ENCODE assay signal across 1 cellular context in the genomic region with DNA sequence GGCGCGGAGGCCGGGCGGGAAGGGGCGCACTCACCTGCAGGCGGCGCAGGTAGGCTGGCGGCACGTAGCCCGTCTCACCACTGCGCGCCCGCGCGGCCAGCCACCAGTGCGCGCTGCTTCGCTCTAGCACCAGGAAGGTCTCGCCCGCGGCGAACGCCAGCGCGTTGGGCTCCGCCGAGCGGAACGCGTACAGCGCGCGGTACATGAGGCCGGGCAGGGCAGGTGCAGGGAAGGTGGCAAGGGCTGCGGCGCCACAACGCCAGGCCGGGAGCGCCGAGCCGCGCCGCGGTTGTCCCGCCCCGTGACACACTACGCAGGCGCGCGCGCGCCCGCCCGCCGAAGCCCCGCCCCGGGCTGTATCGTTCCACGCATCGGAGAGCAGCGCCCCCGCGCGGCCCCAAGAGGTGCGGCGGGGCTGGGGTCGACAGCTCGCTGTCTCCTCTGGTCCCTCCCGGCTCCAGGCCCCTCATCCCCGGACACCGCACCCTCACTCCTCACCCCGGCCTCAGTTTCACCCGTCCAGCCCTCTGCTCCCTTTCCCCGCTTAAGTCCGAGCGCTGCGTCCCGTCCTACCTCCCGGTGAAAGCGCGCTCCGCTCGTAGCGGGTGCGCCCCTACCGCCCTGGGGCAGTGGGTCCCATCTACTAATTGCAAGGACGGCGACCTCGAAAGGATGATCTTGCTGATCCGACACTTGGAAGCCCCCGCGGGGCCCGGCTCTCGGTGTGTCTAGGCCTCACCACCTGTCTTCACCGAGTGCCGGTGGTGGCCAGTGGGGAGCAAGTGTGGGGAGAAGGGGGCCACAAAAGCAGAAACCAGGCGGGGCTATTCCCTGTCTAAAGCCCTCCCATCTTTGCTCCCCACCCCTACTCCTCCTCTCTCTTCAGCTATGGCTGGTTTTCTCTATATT.
TF ChIP-seq lines count a peak whose summit lies in the region.

Gene NCKIPSD, minus strand, starts transcription at position 313 of the 909 bp plus-strand sequence. Its CDS starts 108 bp downstream, at position 205.

TF ChIP-seq in HepG2, 621 proteins besides CTCF, POLR2A, EP300 and RAD21 (continued from another document):
- TF ChIP-seq ZKSCAN8 (CRISPR knock-in tag; IDR thresholded peaks at IDR 0.05; ENCODE audit: borderline replicate concordance) (no peak), CEBPB (IDR thresholded peaks at IDR 0.05; ENCODE audit: borderline replicate concordance, low read depth, low read length) (no peak), ZSCAN21 (CRISPR knock-in tag; IDR thresholded peaks at IDR 0.05; ENCODE audit: borderline replicate concordance) (peak; percentile 84; the same call in 1 of the 2 replicates), ZNF12 (CRISPR knock-in tag; IDR thresholded peaks at IDR 0.05) (no peak), ZNF207 (IDR thresholded peaks at IDR 0.05; ENCODE audit: borderline replicate concordance) (no peak), NR2C2 (CRISPR knock-in tag; IDR thresholded peaks at IDR 0.05; ENCODE audit: borderline replicate concordance) (peak; percentile 48; the same call in 1 of the 2 replicates), CREB3 (CRISPR knock-in tag; IDR thresholded peaks at IDR 0.05) (no peak), ZNF260 (CRISPR knock-in tag; IDR thresholded peaks at IDR 0.05; ENCODE audit: borderline replicate concordance, low read depth) (no peak), ZNF629 (CRISPR knock-in tag; conservative IDR thresholded peaks at IDR 0.05) (no peak), NFIB (CRISPR knock-in tag; IDR thresholded peaks at IDR 0.05; ENCODE audit: borderline replicate concordance) (no peak), HNRNPK (IDR thresholded peaks at IDR 0.05; ENCODE audit: low read depth, low read length, poor library complexity, severe bottlenecking) (peak; percentile 61), AKAP8 (CRISPR knock-in tag; IDR thresholded peaks at IDR 0.05) (peak; percentile 91), ZSCAN29 (CRISPR knock-in tag; conservative IDR thresholded peaks at IDR 0.05) (0 out of 2 replicates have a peak, but pooled peaks have one; percentile 74), PHF8 (CRISPR knock-in tag; IDR thresholded peaks at IDR 0.05) (peak; percentile 98), TRIM24 (CRISPR knock-in tag; IDR thresholded peaks at IDR 0.05) (no peak), GRHL1 (CRISPR knock-in tag; conservative IDR thresholded peaks at IDR 0.05) (no peak), MZF1 (CRISPR knock-in tag; IDR thresholded peaks at IDR 0.05; ENCODE audit: borderline replicate concordance) (no peak), ZNF556 (CRISPR knock-in tag; IDR thresholded peaks at IDR 0.05; ENCODE audit: borderline replicate concordance) (peak; percentile 99), ZNF562 (CRISPR knock-in tag; IDR thresholded peaks at IDR 0.05; ENCODE audit: borderline replicate concordance) (no peak), ZNF75D (CRISPR knock-in tag; IDR thresholded peaks at IDR 0.05; ENCODE audit: borderline replicate concordance) (no peak), RCOR2 (CRISPR knock-in tag; IDR thresholded peaks at IDR 0.05) (no peak), REXO4 (CRISPR knock-in tag; IDR thresholded peaks at IDR 0.05; ENCODE audit: borderline replicate concordance) (no peak)
- TF ChIP-seq, protein P1, sequence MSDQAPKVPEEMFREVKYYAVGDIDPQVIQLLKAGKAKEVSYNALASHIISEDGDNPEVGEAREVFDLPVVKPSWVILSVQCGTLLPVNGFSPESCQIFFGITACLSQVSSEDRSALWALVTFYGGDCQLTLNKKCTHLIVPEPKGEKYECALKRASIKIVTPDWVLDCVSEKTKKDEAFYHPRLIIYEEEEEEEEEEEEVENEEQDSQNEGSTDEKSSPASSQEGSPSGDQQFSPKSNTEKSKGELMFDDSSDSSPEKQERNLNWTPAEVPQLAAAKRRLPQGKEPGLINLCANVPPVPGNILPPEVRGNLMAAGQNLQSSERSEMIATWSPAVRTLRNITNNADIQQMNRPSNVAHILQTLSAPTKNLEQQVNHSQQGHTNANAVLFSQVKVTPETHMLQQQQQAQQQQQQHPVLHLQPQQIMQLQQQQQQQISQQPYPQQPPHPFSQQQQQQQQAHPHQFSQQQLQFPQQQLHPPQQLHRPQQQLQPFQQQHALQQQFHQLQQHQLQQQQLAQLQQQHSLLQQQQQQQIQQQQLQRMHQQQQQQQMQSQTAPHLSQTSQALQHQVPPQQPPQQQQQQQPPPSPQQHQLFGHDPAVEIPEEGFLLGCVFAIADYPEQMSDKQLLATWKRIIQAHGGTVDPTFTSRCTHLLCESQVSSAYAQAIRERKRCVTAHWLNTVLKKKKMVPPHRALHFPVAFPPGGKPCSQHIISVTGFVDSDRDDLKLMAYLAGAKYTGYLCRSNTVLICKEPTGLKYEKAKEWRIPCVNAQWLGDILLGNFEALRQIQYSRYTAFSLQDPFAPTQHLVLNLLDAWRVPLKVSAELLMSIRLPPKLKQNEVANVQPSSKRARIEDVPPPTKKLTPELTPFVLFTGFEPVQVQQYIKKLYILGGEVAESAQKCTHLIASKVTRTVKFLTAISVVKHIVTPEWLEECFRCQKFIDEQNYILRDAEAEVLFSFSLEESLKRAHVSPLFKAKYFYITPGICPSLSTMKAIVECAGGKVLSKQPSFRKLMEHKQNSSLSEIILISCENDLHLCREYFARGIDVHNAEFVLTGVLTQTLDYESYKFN (CRISPR knock-in tag; conservative IDR thresholded peaks at IDR 0.05) = peak; percentile 32
- TF ChIP-seq, protein P2, sequence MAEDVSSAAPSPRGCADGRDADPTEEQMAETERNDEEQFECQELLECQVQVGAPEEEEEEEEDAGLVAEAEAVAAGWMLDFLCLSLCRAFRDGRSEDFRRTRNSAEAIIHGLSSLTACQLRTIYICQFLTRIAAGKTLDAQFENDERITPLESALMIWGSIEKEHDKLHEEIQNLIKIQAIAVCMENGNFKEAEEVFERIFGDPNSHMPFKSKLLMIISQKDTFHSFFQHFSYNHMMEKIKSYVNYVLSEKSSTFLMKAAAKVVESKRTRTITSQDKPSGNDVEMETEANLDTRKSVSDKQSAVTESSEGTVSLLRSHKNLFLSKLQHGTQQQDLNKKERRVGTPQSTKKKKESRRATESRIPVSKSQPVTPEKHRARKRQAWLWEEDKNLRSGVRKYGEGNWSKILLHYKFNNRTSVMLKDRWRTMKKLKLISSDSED (CRISPR knock-in tag; IDR thresholded peaks at IDR 0.05) = no peak
- TF ChIP-seq, protein P3, sequence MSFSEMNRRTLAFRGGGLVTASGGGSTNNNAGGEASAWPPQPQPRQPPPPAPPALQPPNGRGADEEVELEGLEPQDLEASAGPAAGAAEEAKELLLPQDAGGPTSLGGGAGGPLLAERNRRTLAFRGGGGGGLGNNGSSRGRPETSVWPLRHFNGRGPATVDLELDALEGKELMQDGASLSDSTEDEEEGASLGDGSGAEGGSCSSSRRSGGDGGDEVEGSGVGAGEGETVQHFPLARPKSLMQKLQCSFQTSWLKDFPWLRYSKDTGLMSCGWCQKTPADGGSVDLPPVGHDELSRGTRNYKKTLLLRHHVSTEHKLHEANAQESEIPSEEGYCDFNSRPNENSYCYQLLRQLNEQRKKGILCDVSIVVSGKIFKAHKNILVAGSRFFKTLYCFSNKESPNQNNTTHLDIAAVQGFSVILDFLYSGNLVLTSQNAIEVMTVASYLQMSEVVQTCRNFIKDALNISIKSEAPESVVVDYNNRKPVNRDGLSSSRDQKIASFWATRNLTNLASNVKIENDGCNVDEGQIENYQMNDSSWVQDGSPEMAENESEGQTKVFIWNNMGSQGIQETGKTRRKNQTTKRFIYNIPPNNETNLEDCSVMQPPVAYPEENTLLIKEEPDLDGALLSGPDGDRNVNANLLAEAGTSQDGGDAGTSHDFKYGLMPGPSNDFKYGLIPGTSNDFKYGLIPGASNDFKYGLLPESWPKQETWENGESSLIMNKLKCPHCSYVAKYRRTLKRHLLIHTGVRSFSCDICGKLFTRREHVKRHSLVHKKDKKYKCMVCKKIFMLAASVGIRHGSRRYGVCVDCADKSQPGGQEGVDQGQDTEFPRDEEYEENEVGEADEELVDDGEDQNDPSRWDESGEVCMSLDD (CRISPR knock-in tag; IDR thresholded peaks at IDR 0.05; ENCODE audit: borderline replicate concordance) = no peak
- TF ChIP-seq, protein P4, sequence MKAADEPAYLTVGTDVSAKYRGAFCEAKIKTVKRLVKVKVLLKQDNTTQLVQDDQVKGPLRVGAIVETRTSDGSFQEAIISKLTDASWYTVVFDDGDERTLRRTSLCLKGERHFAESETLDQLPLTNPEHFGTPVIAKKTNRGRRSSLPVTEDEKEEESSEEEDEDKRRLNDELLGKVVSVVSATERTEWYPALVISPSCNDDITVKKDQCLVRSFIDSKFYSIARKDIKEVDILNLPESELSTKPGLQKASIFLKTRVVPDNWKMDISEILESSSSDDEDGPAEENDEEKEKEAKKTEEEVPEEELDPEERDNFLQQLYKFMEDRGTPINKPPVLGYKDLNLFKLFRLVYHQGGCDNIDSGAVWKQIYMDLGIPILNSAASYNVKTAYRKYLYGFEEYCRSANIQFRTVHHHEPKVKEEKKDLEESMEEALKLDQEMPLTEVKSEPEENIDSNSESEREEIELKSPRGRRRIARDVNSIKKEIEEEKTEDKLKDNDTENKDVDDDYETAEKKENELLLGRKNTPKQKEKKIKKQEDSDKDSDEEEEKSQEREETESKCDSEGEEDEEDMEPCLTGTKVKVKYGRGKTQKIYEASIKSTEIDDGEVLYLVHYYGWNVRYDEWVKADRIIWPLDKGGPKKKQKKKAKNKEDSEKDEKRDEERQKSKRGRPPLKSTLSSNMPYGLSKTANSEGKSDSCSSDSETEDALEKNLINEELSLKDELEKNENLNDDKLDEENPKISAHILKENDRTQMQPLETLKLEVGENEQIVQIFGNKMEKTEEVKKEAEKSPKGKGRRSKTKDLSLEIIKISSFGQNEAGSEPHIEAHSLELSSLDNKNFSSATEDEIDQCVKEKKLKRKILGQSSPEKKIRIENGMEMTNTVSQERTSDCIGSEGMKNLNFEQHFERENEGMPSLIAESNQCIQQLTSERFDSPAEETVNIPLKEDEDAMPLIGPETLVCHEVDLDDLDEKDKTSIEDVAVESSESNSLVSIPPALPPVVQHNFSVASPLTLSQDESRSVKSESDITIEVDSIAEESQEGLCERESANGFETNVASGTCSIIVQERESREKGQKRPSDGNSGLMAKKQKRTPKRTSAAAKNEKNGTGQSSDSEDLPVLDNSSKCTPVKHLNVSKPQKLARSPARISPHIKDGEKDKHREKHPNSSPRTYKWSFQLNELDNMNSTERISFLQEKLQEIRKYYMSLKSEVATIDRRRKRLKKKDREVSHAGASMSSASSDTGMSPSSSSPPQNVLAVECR (CRISPR knock-in tag; IDR thresholded peaks at IDR 0.05; ENCODE audit: borderline replicate concordance) = peak; percentile 96; the same call in 1 of the 2 replicates
- TF ChIP-seq, protein P5, sequence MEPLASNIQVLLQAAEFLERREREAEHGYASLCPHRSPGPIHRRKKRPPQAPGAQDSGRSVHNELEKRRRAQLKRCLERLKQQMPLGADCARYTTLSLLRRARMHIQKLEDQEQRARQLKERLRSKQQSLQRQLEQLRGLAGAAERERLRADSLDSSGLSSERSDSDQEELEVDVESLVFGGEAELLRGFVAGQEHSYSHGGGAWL (CRISPR knock-in tag; IDR thresholded peaks at IDR 0.05) = peak; percentile 85; the same call in 1 of the 2 replicates
TF ChIP-seq in HepG2: peak in this region for 253.
